1 cellular context compared by ENCODE assay signal in the genomic region with DNA sequence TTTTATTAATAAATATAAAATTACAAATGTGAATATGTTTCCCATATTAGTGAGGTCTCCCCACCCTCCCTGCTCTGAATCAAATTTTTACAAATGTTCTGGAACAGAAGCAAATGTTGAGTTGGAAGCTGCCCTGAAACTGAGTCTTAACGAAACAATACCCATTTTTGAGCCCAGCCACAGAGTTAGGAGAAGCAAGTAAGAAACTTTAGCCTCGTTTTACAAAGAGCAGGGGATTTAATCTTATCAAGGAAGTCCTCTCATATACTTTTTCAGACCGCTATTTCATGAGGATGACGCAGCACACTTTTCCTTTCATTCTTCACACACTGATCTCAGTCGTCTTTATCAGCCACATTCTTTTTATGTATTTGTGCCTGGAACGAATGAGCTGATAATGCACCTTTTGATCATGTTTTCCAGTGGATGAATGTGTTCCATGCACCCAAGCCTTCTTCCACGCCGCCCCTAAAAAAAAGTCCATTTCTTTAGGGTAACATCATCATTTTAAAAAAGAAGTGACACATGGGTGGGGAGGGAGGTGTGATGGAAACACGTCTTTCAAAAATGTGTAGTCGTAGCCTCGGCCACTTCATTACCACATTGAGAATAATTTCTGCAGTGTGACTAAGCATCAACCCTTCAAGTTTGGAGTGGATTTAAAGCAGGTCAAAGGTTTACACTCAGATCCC.
TF ChIP-seq lines count a peak whose summit lies in the region.

No MANE protein-coding gene starts in this region.

TF ChIP-seq in K562, 482 proteins besides CTCF, POLR2A, EP300 and RAD21 (continued from another document):
- TF ChIP-seq RREB1 (CRISPR knock-in tag; IDR thresholded peaks at IDR 0.05) (no peak), HCFC1 (IDR thresholded peaks at IDR 0.05; ENCODE audit: low read depth, low read length) (no peak), ZFX (CRISPR knock-in tag; IDR thresholded peaks at IDR 0.05) (no peak), SPI1 (IDR thresholded peaks at IDR 0.05; ENCODE audit: borderline replicate concordance, low read depth, low read length) (no peak), NCOA1 (IDR thresholded peaks at IDR 0.05; ENCODE audit: low read depth) (no peak), ZNF668 (CRISPR knock-in tag; IDR thresholded peaks at IDR 0.05) (peak; percentile 62; the same call in 1 of the 2 replicates), HMG20A (CRISPR knock-in tag; conservative IDR thresholded peaks at IDR 0.05) (no peak), PML (IDR thresholded peaks at IDR 0.05; ENCODE audit: low read length) (no peak), MYC (IDR thresholded peaks at IDR 0.05; ENCODE audit: low read depth, low read length) (peak; percentile 15; the same call in 1 of the 2 replicates), MYC (CRISPR knock-in tag; IDR thresholded peaks at IDR 0.05; ENCODE audit: borderline replicate concordance, low read depth) (no peak), PPARD (CRISPR knock-in tag; IDR thresholded peaks at IDR 0.05) (no peak), SMAD3 (CRISPR knock-in tag; conservative IDR thresholded peaks at IDR 0.05) (peak; percentile 53; the same call in 1 of the 2 replicates), NR2F6 (CRISPR knock-in tag; IDR thresholded peaks at IDR 0.05) (no peak), ZNF316 (IDR thresholded peaks at IDR 0.05) (peak; percentile 97), ATF3 (IDR thresholded peaks at IDR 0.05) (peak; percentile 81), ATF3 (CRISPR knock-in tag; conservative IDR thresholded peaks at IDR 0.05) (no peak), NR3C1 (CRISPR knock-in tag; IDR thresholded peaks at IDR 0.05) (no peak), IFI16 (CRISPR knock-in tag; IDR thresholded peaks at IDR 0.05) (no peak), MCM3 (IDR thresholded peaks at IDR 0.05) (no peak), NCOA2 (IDR thresholded peaks at IDR 0.05; ENCODE audit: partially characterized antibody in 2 of 2) (no peak), SRF (CRISPR knock-in tag; IDR thresholded peaks at IDR 0.05) (no peak), ZNF77 (CRISPR knock-in tag; IDR thresholded peaks at IDR 0.05) (no peak), CHD1 (IDR thresholded peaks at IDR 0.05; ENCODE audit: low read length) (no peak), ZNF695 (CRISPR knock-in tag; IDR thresholded peaks at IDR 0.05) (no peak), ZNF239 (CRISPR knock-in tag; IDR thresholded peaks at IDR 0.05) (no peak), NR2C2 (CRISPR knock-in tag; IDR thresholded peaks at IDR 0.05) (no peak), NR2C2 (tag; IDR thresholded peaks at IDR 0.05) (no peak; the same call in 1 of the 2 replicates), ZFP91 (CRISPR knock-in tag; IDR thresholded peaks at IDR 0.05) (no peak), NR4A1 (CRISPR knock-in tag; IDR thresholded peaks at IDR 0.05) (no peak), NR4A1 (tag; IDR thresholded peaks at IDR 0.05) (no peak), ERF (CRISPR knock-in tag; IDR thresholded peaks at IDR 0.05) (no peak), ZBTB11 (CRISPR knock-in tag; IDR thresholded peaks at IDR 0.05) (peak in 1 of 3 experiments; percentile 42; a peak in 1 of 6 replicates), MTA2 (IDR thresholded peaks at IDR 0.05; ENCODE audit: low read depth) (no peak), SAP30 (IDR thresholded peaks at IDR 0.05; ENCODE audit: borderline replicate concordance, insufficient read depth, low read depth, low read length, poor library complexity, severe bottlenecking) (no peak), NFATC3 (IDR thresholded peaks at IDR 0.05) (no peak), KAT7 (CRISPR knock-in tag; IDR thresholded peaks at IDR 0.05; ENCODE audit: borderline replicate concordance) (no peak), POLR2G (IDR thresholded peaks at IDR 0.05; ENCODE audit: low read depth, low read length) (no peak), ARHGAP35 (IDR thresholded peaks at IDR 0.05; ENCODE audit: partially characterized antibody) (no peak), MAFK (IDR thresholded peaks at IDR 0.05; ENCODE audit: low read length) (peak; percentile 83)
- TF ChIP-seq, protein P1, sequence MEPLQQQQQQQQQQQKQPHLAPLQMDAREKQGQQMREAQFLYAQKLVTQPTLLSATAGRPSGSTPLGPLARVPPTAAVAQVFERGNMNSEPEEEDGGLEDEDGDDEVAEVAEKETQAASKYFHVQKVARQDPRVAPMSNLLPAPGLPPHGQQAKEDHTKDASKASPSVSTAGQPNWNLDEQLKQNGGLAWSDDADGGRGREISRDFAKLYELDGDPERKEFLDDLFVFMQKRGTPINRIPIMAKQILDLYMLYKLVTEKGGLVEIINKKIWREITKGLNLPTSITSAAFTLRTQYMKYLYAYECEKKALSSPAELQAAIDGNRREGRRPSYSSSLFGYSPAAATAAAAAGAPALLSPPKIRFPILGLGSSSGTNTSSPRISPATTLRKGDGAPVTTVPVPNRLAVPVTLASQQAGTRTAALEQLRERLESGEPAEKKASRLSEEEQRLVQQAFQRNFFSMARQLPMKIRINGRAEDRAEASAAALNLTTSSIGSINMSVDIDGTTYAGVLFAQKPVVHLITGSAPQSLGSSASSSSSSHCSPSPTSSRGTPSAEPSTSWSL (CRISPR knock-in tag; IDR thresholded peaks at IDR 0.05; ENCODE audit: borderline replicate concordance), result no peak
- TF ChIP-seq, protein P2, sequence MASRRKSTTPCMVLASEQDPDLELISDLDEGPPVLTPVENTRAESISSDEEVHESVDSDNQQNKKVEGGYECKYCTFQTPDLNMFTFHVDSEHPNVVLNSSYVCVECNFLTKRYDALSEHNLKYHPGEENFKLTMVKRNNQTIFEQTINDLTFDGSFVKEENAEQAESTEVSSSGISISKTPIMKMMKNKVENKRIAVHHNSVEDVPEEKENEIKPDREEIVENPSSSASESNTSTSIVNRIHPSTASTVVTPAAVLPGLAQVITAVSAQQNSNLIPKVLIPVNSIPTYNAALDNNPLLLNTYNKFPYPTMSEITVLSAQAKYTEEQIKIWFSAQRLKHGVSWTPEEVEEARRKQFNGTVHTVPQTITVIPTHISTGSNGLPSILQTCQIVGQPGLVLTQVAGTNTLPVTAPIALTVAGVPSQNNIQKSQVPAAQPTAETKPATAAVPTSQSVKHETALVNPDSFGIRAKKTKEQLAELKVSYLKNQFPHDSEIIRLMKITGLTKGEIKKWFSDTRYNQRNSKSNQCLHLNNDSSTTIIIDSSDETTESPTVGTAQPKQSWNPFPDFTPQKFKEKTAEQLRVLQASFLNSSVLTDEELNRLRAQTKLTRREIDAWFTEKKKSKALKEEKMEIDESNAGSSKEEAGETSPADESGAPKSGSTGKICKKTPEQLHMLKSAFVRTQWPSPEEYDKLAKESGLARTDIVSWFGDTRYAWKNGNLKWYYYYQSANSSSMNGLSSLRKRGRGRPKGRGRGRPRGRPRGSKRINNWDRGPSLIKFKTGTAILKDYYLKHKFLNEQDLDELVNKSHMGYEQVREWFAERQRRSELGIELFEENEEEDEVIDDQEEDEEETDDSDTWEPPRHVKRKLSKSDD (conservative IDR thresholded peaks at IDR 0.05; ENCODE audit: low read length), result no peak
